ENCODE assay signal across 1 cellular context in the genomic region with DNA sequence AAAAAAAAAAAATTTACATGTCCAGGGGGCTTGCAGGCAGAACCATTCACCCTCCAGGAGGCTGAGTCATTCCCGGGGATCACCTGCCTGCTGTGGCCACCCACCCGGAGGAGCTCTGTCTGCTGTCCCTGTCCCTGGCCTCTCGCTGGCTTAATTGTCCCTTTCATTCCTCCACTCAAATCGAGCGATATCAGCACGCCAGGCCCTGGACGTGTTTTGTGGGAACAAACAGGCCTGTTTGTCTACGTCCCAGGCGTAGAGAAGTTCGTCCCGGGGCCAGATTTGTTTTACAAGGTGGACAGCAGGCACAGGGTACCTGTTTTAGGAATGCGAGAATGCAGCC.
TF ChIP-seq lines count a peak whose summit lies in the region.

No MANE protein-coding gene starts in this region.

TF ChIP-seq in H1, 55 proteins besides CTCF, POLR2A, EP300 and RAD21:
- no peak for TF ChIP-seq RBBP5 (IDR thresholded peaks at IDR 0.05; ENCODE audit: borderline replicate concordance, low read depth, low read length)
- TF ChIP-seq TAF1 (IDR thresholded peaks at IDR 0.05; ENCODE audit: low read depth, low read length): no peak
- no peak for TF ChIP-seq RNF2 (IDR thresholded peaks at IDR 0.05; ENCODE audit: borderline replicate concordance, low read depth, low read length, missing control alignments, poor library complexity, severe bottlenecking)
- no peak for TF ChIP-seq SP2 (IDR thresholded peaks at IDR 0.05; ENCODE audit: low read length)
- no peak for TF ChIP-seq SRF (IDR thresholded peaks at IDR 0.05; ENCODE audit: low read depth, low read length)
- no peak for TF ChIP-seq SP1 (IDR thresholded peaks at IDR 0.05; ENCODE audit: low read depth, low read length)
- no peak for TF ChIP-seq KDM4A (IDR thresholded peaks at IDR 0.05; ENCODE audit: low read depth, low read length, severe bottlenecking)
- TF ChIP-seq TCF12 (IDR thresholded peaks at IDR 0.05; ENCODE audit: low read depth, low read length): no peak
- TF ChIP-seq RFX5 (IDR thresholded peaks at IDR 0.05; ENCODE audit: borderline replicate concordance, low read depth, low read length): no peak
- TF ChIP-seq JUN (IDR thresholded peaks at IDR 0.05; ENCODE audit: low read depth, low read length): no peak
